Comparison of ENCODE assay signal across 9 cellular contexts in genomic region chr5:141839015-141839513, GRCh38. TPM values are rescaled to one million over a fixed set of nuclear protein-coding genes. Genes with fewer than 3 reads are reported as not detected.
DNase-seq lines count a peak whose midpoint lies in the region; ATAC-seq and TF ChIP-seq lines count a peak whose summit lies in the region.
"Had no signal": no experiment of that assay in that cellular context is flagged by ENCODE, and none has a peak within 500 bp of the region (broad histone marks: within the 10 kb centered on the region; RNA-seq: fewer than 3 reads in every experiment).

No MANE protein-coding gene starts in this region.

- H3K36me3 ChIP-seq in right atrium auricular region, result no peaks in the 10 kb centered on the region
- H3K36me3 ChIP-seq in lung (ENCODE audit: control insufficient read depth in 2 of 2, insufficient read depth in 2 of 2, low read length in 2 of 2), result no peaks in the 10 kb centered on the region
- H3K36me3 ChIP-seq: stomach had no signal

- H3K36me3 Mint-ChIP-seq in chondrocyte (ENCODE audit: low read depth), result no peaks in the 10 kb centered on the region
- no peaks in the 10 kb centered on the region for H3K36me3 Mint-ChIP-seq in activated CD4-positive, alpha-beta memory T cell treated with anti-CD3 and anti-CD28 coated beads, Interleukin-2, amount 10 ng/mL, durations not matched to agents 7 days and 5 days (ENCODE audit: low read depth)

- H3K27ac Mint-ChIP-seq in chondrocyte (ENCODE audit: unreplicated experiment), result peak overlapping the region; percentile 74
- H3K27ac Mint-ChIP-seq in activated CD4-positive, alpha-beta memory T cell treated with anti-CD3 and anti-CD28 coated beads, Interleukin-2, amount 10 ng/mL, durations not matched to agents 7 days and 5 days, result no peak overlapping the region

- POLR2A ChIA-PET in activated CD4-positive, alpha-beta memory T cell treated with anti-CD3 and anti-CD28 coated beads, Interleukin-2, amount 10 ng/mL, durations not matched to agents 7 days and 5 days (lab: Charles Lee), result no interaction called here

- no peak overlapping the region for H3K4me3 Mint-ChIP-seq in chondrocyte (ENCODE audit: unreplicated experiment)
- no peak overlapping the region for H3K4me3 Mint-ChIP-seq in activated CD4-positive, alpha-beta memory T cell treated with anti-CD3 and anti-CD28 coated beads, Interleukin-2, amount 10 ng/mL, durations not matched to agents 7 days and 5 days

- peak overlapping the region; percentile 56 to 60 for H3K27ac ChIP-seq in right atrium auricular region
- peak overlapping the region; percentile 46 to 62 for H3K27ac ChIP-seq in lung (ENCODE audit: low read depth in 1 of 2, low read length in 1 of 2)

- no peaks in the 10 kb centered on the region for H3K9me3 Mint-ChIP-seq in chondrocyte (ENCODE audit: low read depth)
- no peaks in the 10 kb centered on the region for H3K9me3 Mint-ChIP-seq in activated CD4-positive, alpha-beta memory T cell treated with anti-CD3 and anti-CD28 coated beads, Interleukin-2, amount 10 ng/mL, durations not matched to agents 7 days and 5 days

- DNase-seq in right atrium auricular region (ENCODE audit: low spot score) (no peak), Right ventricle myocardium inferior (ENCODE audit: missing footprints) (no peak), chondrocyte (ENCODE audit: low spot score) (no peak), lung (ENCODE audit: low spot score) (no peak), GM10266 (ENCODE audit: extremely low spot score) (no peak)
- no peak for DNase-seq in activated CD4-positive, alpha-beta memory T cell treated with anti-CD3 and anti-CD28 coated beads, Interleukin-2, amount 10 ng/mL, durations not matched to agents 7 days and 5 days
- DNase-seq: stomach had no signal

- no peak for ATAC-seq in Right ventricle myocardium inferior
- no peak for ATAC-seq in lung (ENCODE audit: insufficient read depth, low FRiP score)
- no peak for ATAC-seq in HG02938 (IDR thresholded peaks at IDR 0.05; ENCODE audit: unreplicated experiment)
- no peak for ATAC-seq in HG02885 (IDR thresholded peaks at IDR 0.05; ENCODE audit: poor library complexity, unreplicated experiment)

- peaks cover 97% of the 10 kb centered on the region for H3K4me1 Mint-ChIP-seq in chondrocyte (ENCODE audit: low read depth)
- H3K4me1 Mint-ChIP-seq in activated CD4-positive, alpha-beta memory T cell treated with anti-CD3 and anti-CD28 coated beads, Interleukin-2, amount 10 ng/mL, durations not matched to agents 7 days and 5 days, result peaks cover 3% of the 10 kb centered on the region

- peaks cover 0 to 77% of the 10 kb centered on the region in 2 donors for H3K4me1 ChIP-seq in right atrium auricular region
- H3K4me1 ChIP-seq in lung (ENCODE audit: control insufficient read depth in 2 of 2, insufficient read depth in 2 of 2, low read length in 2 of 2), result peaks cover 0 to 36% of the 10 kb centered on the region in 2 donors

- intact Hi-C loops in Right ventricle myocardium inferior (cut with DNase I), result loop anchor here (5.0 kb wide), 1 partner anchor 38 kb away; the partner anchor contains the start of gene PCDH1

- CTCF ChIA-PET in activated CD4-positive, alpha-beta memory T cell treated with anti-CD3 and anti-CD28 coated beads, Interleukin-2, amount 10 ng/mL, durations not matched to agents 7 days and 5 days (lab: Charles Lee), result interaction anchor here (0.6 to 1.7 kb wide), 3 partner anchors 14 to 499 kb away, joined by 3 to 7 read pairs (median 5); partner anchors contain the start of gene PCDH1

- WGBS in lung, 2 donors, result 46 to 58% methylated on average over 11 of the region's 11 CpGs

- no peaks in the 10 kb centered on the region for H3K27me3 Mint-ChIP-seq in chondrocyte (ENCODE audit: low read depth)
- peaks cover 25% of the 10 kb centered on the region for H3K27me3 Mint-ChIP-seq in activated CD4-positive, alpha-beta memory T cell treated with anti-CD3 and anti-CD28 coated beads, Interleukin-2, amount 10 ng/mL, durations not matched to agents 7 days and 5 days

- no peaks in the 10 kb centered on the region for H3K27me3 ChIP-seq in right atrium auricular region
- H3K27me3 ChIP-seq in lung (ENCODE audit: control insufficient read depth, insufficient read depth), result no peaks in the 10 kb centered on the region

- H3K4me3 ChIP-seq in right atrium auricular region, result no peak overlapping the region
- no peak overlapping the region for H3K4me3 ChIP-seq in lung
- H3K4me3 ChIP-seq: stomach had no signal

- TF ChIP-seq CTCF in right atrium auricular region (IDR thresholded peaks at IDR 0.05), result no peak
- no peak for TF ChIP-seq CTCF in chondrocyte (IDR thresholded peaks at IDR 0.05)
- no peak for TF ChIP-seq CTCF in lung (IDR thresholded peaks at IDR 0.05; ENCODE audit: control extremely low read depth, extremely low read depth)
- TF ChIP-seq CTCF in GM10266 (IDR thresholded peaks at IDR 0.05; ENCODE audit: control insufficient read depth, insufficient read depth, low read depth, missing control alignments), result no peak

- H3K9me3 ChIP-seq in right atrium auricular region (no peaks in the 10 kb centered on the region), lung (ENCODE audit: control insufficient read depth in 2 of 2, insufficient read depth in 1 of 2, low read length in 1 of 2) (no peaks in the 10 kb centered on the region)
- H3K9me3 ChIP-seq: stomach had no signal

RNA-seq across cellular contexts. Expression of gene PCDH1, which starts 39.1 kb away (rescaled TPM):
- total RNA-seq in right atrium auricular region (10 to 100 TPM; 22.1 to 25.3 TPM), Right ventricle myocardium inferior (21.0 TPM), chondrocyte (10.9 to 85.4 TPM (median 82.9 TPM) in 3 replicates), lung (10 to 100 TPM; 43.6 to 70.2 TPM)
- polyA plus RNA-seq in lung, result 10 to 100 TPM; 18.2 to 45.1 TPM
- not detected for total RNA-seq in activated CD4-positive, alpha-beta memory T cell treated with anti-CD3 and anti-CD28 coated beads, Interleukin-2, amount 10 ng/mL, durations not matched to agents 7 days and 5 days

Comparison
In these comparisons a context has a peak if more than half of its experiments do, and no peak if none do; other contexts are left out.
1. RNA of gene PCDH1, which starts 39.1 kb away (total RNA-seq): 10.9 to 85.4 TPM in chondrocyte, 43.6 to 70.2 TPM in lung, 22.1 to 25.3 TPM in right atrium auricular region and 21.0 TPM in Right ventricle myocardium inferior (single experiment); not detected in activated CD4-positive, alpha-beta memory T cell treated with anti-CD3 and anti-CD28 coated beads, Interleukin-2, amount 10 ng/mL, durations not matched to agents 7 days and 5 days; every median in the first group is over 10 times any median in the second.